ENCODE assay signal across 20 cellular contexts in the genomic region with DNA sequence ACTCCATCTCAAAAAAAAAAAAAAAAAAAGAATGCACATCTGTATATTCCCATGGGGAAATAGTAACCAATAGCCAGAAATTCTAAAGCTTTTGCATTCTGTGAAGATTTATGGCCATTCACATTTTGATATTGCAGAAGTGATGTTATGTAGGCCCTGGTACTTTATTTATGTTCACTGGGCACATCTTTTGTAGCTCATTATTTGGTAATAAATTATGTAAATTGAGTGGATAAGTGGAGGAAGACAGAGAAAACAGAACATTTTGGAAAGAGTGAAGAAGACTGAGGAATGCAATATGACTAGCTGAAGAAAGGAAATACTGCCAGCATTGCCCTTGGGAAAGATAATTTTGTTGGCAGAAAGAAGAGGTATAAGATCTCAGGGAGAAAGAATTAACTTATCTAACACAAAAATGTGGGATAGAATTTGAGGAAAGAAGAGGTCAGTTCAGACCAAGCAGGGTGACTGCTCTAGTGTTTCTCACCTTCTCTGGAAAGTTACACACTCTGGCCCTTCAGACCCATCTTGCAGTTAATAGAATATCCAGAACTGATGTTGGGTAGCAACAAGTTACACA.
DNase-seq lines count a peak whose midpoint lies in the region; ATAC-seq lines count a peak whose summit lies in the region.
"Had no signal": no experiment of that assay in that cellular context is flagged by ENCODE, and none has a peak within 500 bp of the region (broad histone marks: within the 10 kb centered on the region; RNA-seq: fewer than 3 reads in every experiment).

No MANE protein-coding gene starts in this region.

- DNase-seq in AG08395 (ENCODE audit: low spot score) (peak; percentile 34), EH (ENCODE audit: low read depth) (peak; percentile 15), NCI-H226 (peak; percentile 54), fibroblast of peridontal ligament (ENCODE audit: extremely low read depth) (peak; percentile 57), mucosa of gallbladder (ENCODE audit: low spot score) (no peak), NCI-H82 treated with DMSO at 0.1 percent for 48 hours (lab: John Stamatoyannopoulos, UW; ENCODE audit: unreplicated experiment) (no peak)
- no peak for DNase-seq in effector memory CD8-positive, alpha-beta T cell
- DNase-seq: Caco-2; CD4-positive, alpha-beta memory T cell; DMS 273 treated with DMSO at 0.1 percent for 48 hours; DMS79 treated with DMSO at 0.1 percent for 48 hours; H7; MM.1S; NCI-H1092; NCI-H1436; NCI-H187 treated with DMSO at 0.1 percent for 48 hours; NCI-H2107; PC-9 had no signal

- no peaks in the 10 kb centered on the region for H3K9me3 Mint-ChIP-seq in effector memory CD8-positive, alpha-beta T cell

- H3K27ac Mint-ChIP-seq in effector memory CD8-positive, alpha-beta T cell: no peak overlapping the region
- H3K27ac Mint-ChIP-seq: CD4-positive, alpha-beta memory T cell had no signal

- no peak for ATAC-seq in GM19397 (IDR thresholded peaks at IDR 0.05; ENCODE audit: unreplicated experiment)
- no peak for ATAC-seq in effector memory CD8-positive, alpha-beta T cell (replicated peaks)
- ATAC-seq: A549 had no signal

- H3K27me3 Mint-ChIP-seq in effector memory CD8-positive, alpha-beta T cell: no peaks in the 10 kb centered on the region
- H3K27me3 Mint-ChIP-seq: CD4-positive, alpha-beta memory T cell had no signal

- no peak overlapping the region for H3K4me3 Mint-ChIP-seq in effector memory CD8-positive, alpha-beta T cell
- H3K4me3 Mint-ChIP-seq: CD4-positive, alpha-beta memory T cell had no signal

- H3K36me3 Mint-ChIP-seq in effector memory CD8-positive, alpha-beta T cell (ENCODE audit: insufficient read depth): peaks cover 18% of the 10 kb centered on the region

- no peaks in the 10 kb centered on the region for H3K4me1 Mint-ChIP-seq in effector memory CD8-positive, alpha-beta T cell (ENCODE audit: low read depth in 2 of 2)

Comparison
In these comparisons a context has a peak if more than half of its experiments do, and no peak if none do; other contexts are left out.
1. DNase-seq: peak in AG08395 (single experiment), EH (single experiment), NCI-H226 (single experiment) and fibroblast of peridontal ligament (single experiment); none in mucosa of gallbladder (single experiment), NCI-H82 treated with DMSO at 0.1 percent for 48 hours (single experiment) and effector memory CD8-positive, alpha-beta T cell (0 of 3).